ENCODE assay signal across 28 cellular contexts in the genomic region with DNA sequence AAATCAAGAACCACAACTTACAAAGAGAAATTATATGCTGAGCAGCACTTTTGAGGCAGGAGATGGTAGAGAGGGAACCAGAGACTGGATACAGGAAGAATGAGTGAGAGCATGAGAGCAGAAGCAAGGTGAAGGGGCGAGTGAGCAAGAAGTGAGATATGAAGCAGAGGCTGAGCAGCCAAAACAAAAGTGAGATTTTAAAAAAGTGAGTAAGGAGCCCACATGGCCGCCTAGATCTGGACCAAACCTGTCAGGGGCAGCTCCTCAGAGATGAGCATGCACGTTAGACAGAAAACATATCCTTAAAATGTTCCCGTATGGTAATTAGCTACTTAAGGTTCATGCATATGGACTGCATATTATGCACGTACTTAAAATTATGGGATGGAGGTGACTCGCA. TPM values are rescaled to one million over a fixed set of nuclear protein-coding genes. Genes with fewer than 3 reads are reported as not detected.
"Had no signal": no experiment of that assay in that cellular context is flagged by ENCODE, and none has a peak within 500 bp of the region (broad histone marks: within the 10 kb centered on the region; RNA-seq: fewer than 3 reads in every experiment).

No MANE protein-coding gene starts in this region.

- H3K4me3 ChIP-seq: breast epithelium, SJSA1 had no signal

- DNase-seq: activated B cell treated with CpG ODN at 0.5 μM for 24 hours; activated CD4-positive, alpha-beta T cell treated with anti-CD3 and anti-CD28 coated beads for 1 hour; activated CD4-positive, alpha-beta T cell treated with anti-CD3 and anti-CD28 coated beads, Interleukin-2, amount 10 ng/mL, durations not matched to agents 24 days and 14 days; activated CD4-positive, alpha-beta T cell treated with anti-CD3 and anti-CD28 coated beads, Interleukin-2, amount 50 U/mL, for 48 hours; activated CD8-positive, alpha-beta memory T cell treated with anti-CD3 and anti-CD28 coated beads, Interleukin-2, amount 10 ng/mL, durations not matched to agents 7 days and 5 days; activated effector memory CD4-positive, alpha-beta T cell treated with Interleukin-2 at 50 U/mL for 16 hours; activated naive CD4-positive, alpha-beta T cell; activated T-cell treated with anti-CD3 and anti-CD28 coated beads, Interleukin-2, amount 50 U/mL, for 24 hours; aorta; Karpas-422; MM.1S; NCI-H1105; NCI-H1436; NCI-H1694 treated with DMSO at 0.1 percent for 48 hours; NCI-H2029 treated with DMSO at 0.1 percent for 48 hours; NCI-H446 treated with DMSO at 0.1 percent for 48 hours; NCI-H526; NCI-H82; RPMI8226; SHP77 had no signal

- H3K36me3 Mint-ChIP-seq: activated CD8-positive, alpha-beta memory T cell treated with anti-CD3 and anti-CD28 coated beads, Interleukin-2, amount 10 ng/mL, durations not matched to agents 7 days and 5 days; activated naive CD4-positive, alpha-beta T cell treated with anti-CD3 and anti-CD28 coated beads, Interleukin-2, amount 50 U/mL, for 24 hours had no signal

- H3K27me3 ChIP-seq: breast epithelium had no signal

- H3K27ac Mint-ChIP-seq: activated B cell treated with CpG ODN at 0.5 μM for 24 hours; activated CD4-positive, alpha-beta T cell treated with anti-CD3 and anti-CD28 coated beads, Interleukin-2, amount 10 ng/mL, durations not matched to agents 24 days and 14 days; activated CD8-positive, alpha-beta memory T cell treated with anti-CD3 and anti-CD28 coated beads, Interleukin-2, amount 10 ng/mL, durations not matched to agents 7 days and 5 days; activated naive CD4-positive, alpha-beta T cell treated with anti-CD3 and anti-CD28 coated beads, Interleukin-2, amount 50 U/mL, for 24 hours; activated T-cell treated with anti-CD3 and anti-CD28 coated beads, Interleukin-2, amount 50 U/mL, for 24 hours; activated T-helper 1 cell treated with anti-CD3 and anti-CD28 coated beads, Interleukin-12 subunit alpha, Interleukin-12 subunit beta, Interleukin-2, Interleukin-4 antibody, amounts not matched to agents 30 ng/mL and 10 ng/mL and 1 ng/mL, durations not matched to agents 14 hours and 24 hours and 36 hours; T-helper 1 cell treated with Interleukin-12 subunit alpha and Interleukin-12 subunit beta and Interleukin-4 antibody, amounts not matched to agents 30 μg/mL and 1 μg/mL, for 36 hours had no signal

- H3K4me1 Mint-ChIP-seq: activated B cell treated with CpG ODN at 0.5 μM for 24 hours; activated CD4-positive, alpha-beta T cell treated with anti-CD3 and anti-CD28 coated beads, Interleukin-2, amount 10 ng/mL, durations not matched to agents 24 days and 14 days; activated naive CD4-positive, alpha-beta T cell treated with anti-CD3 and anti-CD28 coated beads, Interleukin-2, amount 50 U/mL, for 24 hours; central memory CD8-positive, alpha-beta T cell had no signal

- H3K36me3 ChIP-seq: breast epithelium, SJSA1 had no signal

- H3K27ac ChIP-seq: breast epithelium, SJSA1 had no signal

- H3K9me3 ChIP-seq: breast epithelium, SJSA1 had no signal

- H3K9me3 Mint-ChIP-seq: activated naive CD4-positive, alpha-beta T cell treated with anti-CD3 and anti-CD28 coated beads, Interleukin-2, amount 50 U/mL, for 24 hours; central memory CD8-positive, alpha-beta T cell; T-helper 1 cell treated with Interleukin-12 subunit alpha and Interleukin-12 subunit beta and Interleukin-4 antibody, amounts not matched to agents 30 μg/mL and 1 μg/mL, for 36 hours had no signal

- H3K4me1 ChIP-seq: breast epithelium, SJSA1 had no signal

- H3K4me3 Mint-ChIP-seq: activated B cell treated with CpG ODN at 0.5 μM for 24 hours; activated CD4-positive, alpha-beta T cell treated with anti-CD3 and anti-CD28 coated beads, Interleukin-2, amount 10 ng/mL, durations not matched to agents 24 days and 14 days; activated CD8-positive, alpha-beta memory T cell treated with anti-CD3 and anti-CD28 coated beads, Interleukin-2, amount 10 ng/mL, durations not matched to agents 7 days and 5 days; activated naive CD4-positive, alpha-beta T cell treated with anti-CD3 and anti-CD28 coated beads, Interleukin-2, amount 50 U/mL, for 24 hours; activated T-cell treated with anti-CD3 and anti-CD28 coated beads, Interleukin-2, amount 50 U/mL, for 24 hours; activated T-helper 1 cell treated with anti-CD3 and anti-CD28 coated beads, Interleukin-12 subunit alpha, Interleukin-12 subunit beta, Interleukin-2, Interleukin-4 antibody, amounts not matched to agents 30 ng/mL and 10 ng/mL and 1 ng/mL, durations not matched to agents 14 hours and 24 hours and 36 hours; central memory CD8-positive, alpha-beta T cell; T-helper 1 cell treated with Interleukin-12 subunit alpha and Interleukin-12 subunit beta and Interleukin-4 antibody, amounts not matched to agents 30 μg/mL and 1 μg/mL, for 36 hours had no signal

- ATAC-seq: activated CD8-positive, alpha-beta memory T cell treated with anti-CD3 and anti-CD28 coated beads, Interleukin-2, amount 10 ng/mL, durations not matched to agents 7 days and 5 days; Panc1; SK-N-SH treated with all-trans-retinoic acid at 6 μM for 48 hours had no signal

RNA-seq across cellular contexts. Expression of gene TMEM176A, which starts 22.4 kb away (rescaled TPM):
- total RNA-seq: activated B cell treated with CpG ODN at 0.5 μM for 24 hours; activated CD4-positive, alpha-beta T cell treated with anti-CD3 and anti-CD28 coated beads, Interleukin-2, amount 10 ng/mL, durations not matched to agents 24 days and 14 days; activated CD8-positive, alpha-beta memory T cell treated with anti-CD3 and anti-CD28 coated beads, Interleukin-2, amount 10 ng/mL, durations not matched to agents 7 days and 5 days; activated T-helper 1 cell treated with anti-CD3 and anti-CD28 coated beads, Interleukin-12 subunit alpha, Interleukin-12 subunit beta, Interleukin-2, Interleukin-4 antibody, amounts not matched to agents 30 ng/mL and 10 ng/mL and 1 ng/mL, durations not matched to agents 14 hours and 24 hours and 36 hours; SJSA1 had no signal

RNA-seq across cellular contexts. Expression of gene TMEM176B, which starts 22.8 kb away (rescaled TPM):
- total RNA-seq: activated CD4-positive, alpha-beta T cell treated with anti-CD3 and anti-CD28 coated beads, Interleukin-2, amount 10 ng/mL, durations not matched to agents 24 days and 14 days; activated CD8-positive, alpha-beta memory T cell treated with anti-CD3 and anti-CD28 coated beads, Interleukin-2, amount 10 ng/mL, durations not matched to agents 7 days and 5 days; activated T-helper 1 cell treated with anti-CD3 and anti-CD28 coated beads, Interleukin-12 subunit alpha, Interleukin-12 subunit beta, Interleukin-2, Interleukin-4 antibody, amounts not matched to agents 30 ng/mL and 10 ng/mL and 1 ng/mL, durations not matched to agents 14 hours and 24 hours and 36 hours; SJSA1 had no signal

RNA-seq across cellular contexts. Expression of gene AOC1, which starts 29.3 kb away (rescaled TPM):
- total RNA-seq: activated B cell treated with CpG ODN at 0.5 μM for 24 hours; activated CD4-positive, alpha-beta T cell treated with anti-CD3 and anti-CD28 coated beads, Interleukin-2, amount 10 ng/mL, durations not matched to agents 24 days and 14 days; activated CD8-positive, alpha-beta memory T cell treated with anti-CD3 and anti-CD28 coated beads, Interleukin-2, amount 10 ng/mL, durations not matched to agents 7 days and 5 days; activated T-helper 1 cell treated with anti-CD3 and anti-CD28 coated beads, Interleukin-12 subunit alpha, Interleukin-12 subunit beta, Interleukin-2, Interleukin-4 antibody, amounts not matched to agents 30 ng/mL and 10 ng/mL and 1 ng/mL, durations not matched to agents 14 hours and 24 hours and 36 hours; SJSA1 had no signal
